ENCODE assay signal across 9 cellular contexts in the genomic region with DNA sequence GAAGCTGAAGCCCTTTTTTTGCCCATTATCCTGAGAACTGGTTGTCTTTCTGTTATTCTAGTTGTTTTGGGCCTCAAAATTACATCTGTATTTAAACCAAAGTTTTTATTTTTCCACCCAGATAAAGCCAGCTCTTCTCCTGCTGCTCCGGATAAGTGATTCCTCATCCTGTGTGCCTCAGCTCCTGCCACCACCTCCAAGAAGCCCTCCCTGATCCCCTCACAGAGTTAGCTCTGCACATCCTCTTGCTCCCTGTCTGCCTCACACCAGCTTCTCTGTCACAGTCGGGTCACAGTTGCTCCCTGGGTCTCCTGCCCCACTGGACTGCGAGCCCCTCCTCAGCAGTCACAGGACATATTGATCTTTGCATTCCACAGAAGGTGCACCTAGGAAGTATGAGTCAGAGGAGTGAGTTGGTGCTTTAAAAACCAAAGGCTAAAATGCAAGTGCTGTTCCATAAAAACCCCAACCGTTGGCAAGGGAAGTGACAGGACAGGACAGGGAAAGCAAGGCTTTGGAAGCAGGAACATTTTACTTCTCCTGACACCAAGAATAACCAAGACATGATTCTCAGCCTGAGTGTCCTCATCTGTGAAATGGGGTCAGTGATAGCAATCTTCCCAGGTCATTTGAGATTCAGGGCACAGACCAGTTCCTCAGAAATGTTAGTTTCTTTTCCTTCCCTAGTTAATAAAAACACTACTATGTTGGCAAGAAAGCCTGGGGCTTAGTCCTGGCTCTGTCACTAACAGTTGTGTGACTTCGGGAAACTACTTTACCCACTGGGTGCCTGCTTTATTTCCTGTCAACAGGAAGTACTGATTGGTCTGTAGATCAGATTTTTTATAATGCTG. TPM values are rescaled to one million over a fixed set of nuclear protein-coding genes. Genes with fewer than 3 reads are reported as not detected.
DNase-seq lines count a peak whose midpoint lies in the region; ATAC-seq and TF ChIP-seq lines count a peak whose summit lies in the region.
"Had no signal": no experiment of that assay in that cellular context is flagged by ENCODE, and none has a peak within 500 bp of the region (broad histone marks: within the 10 kb centered on the region; RNA-seq: fewer than 3 reads in every experiment).

No MANE protein-coding gene starts in this region.

- peaks cover 6 to 24% (median 16%) of the 10 kb centered on the region in 11 experiments; a peak in 17 of 22 replicates for H3K9me3 ChIP-seq in BLaER1 treated with 17β-estradiol and CSF1 and Interleukin-3, amounts not matched to agents 10 nM and 100 nM (replicated peaks in 1 of 11)
- no peaks in the 10 kb centered on the region for H3K9me3 ChIP-seq in mammary epithelial cell (replicated peaks; ENCODE audit: insufficient read depth, low read length)

- H3K4me1 ChIP-seq in BLaER1 treated with 17β-estradiol and CSF1 and Interleukin-3, amounts not matched to agents 10 nM and 100 nM, result peaks cover 29 to 64% (median 41%) of the 10 kb centered on the region in 10 experiments
- H3K4me1 ChIP-seq in mammary epithelial cell (ENCODE audit: insufficient read depth, low read length), result peaks cover 42% of the 10 kb centered on the region
- H3K4me1 ChIP-seq in mesendoderm (ENCODE audit: control insufficient read depth, low read depth, low read length), result peaks cover 2% of the 10 kb centered on the region

- no peaks in the 10 kb centered on the region for H3K79me1 ChIP-seq in mesendoderm (ENCODE audit: low read length)

- H3K4me3 Mint-ChIP-seq in nephron (no peak overlapping the region), type B pancreatic cell (no peak overlapping the region)
- no peak overlapping the region for H3K4me3 Mint-ChIP-seq in activated CD8-positive, alpha-beta T cell treated with anti-CD3 and anti-CD28 coated beads, Interleukin-2, amount 10 ng/mL, durations not matched to agents 7 days and 5 days
- H3K4me3 Mint-ChIP-seq: endodermal cell had no signal

- WGBS in mammary epithelial cell (ENCODE audit: low coverage, missing lambda C conversion rate), result 46% methylated on average over 5 of the region's 5 CpGs
- no CpG with 5 or more reads among the region's 5 CpGs for WGBS in mesendoderm (ENCODE audit: extremely low coverage, insufficient coverage, low lambda C conversion rate)

- no peaks in the 10 kb centered on the region for H3K36me3 Mint-ChIP-seq in nephron (ENCODE audit: low read depth)
- H3K36me3 Mint-ChIP-seq in type B pancreatic cell, result no peaks in the 10 kb centered on the region
- no peaks in the 10 kb centered on the region for H3K36me3 Mint-ChIP-seq in activated CD8-positive, alpha-beta T cell treated with anti-CD3 and anti-CD28 coated beads, Interleukin-2, amount 10 ng/mL, durations not matched to agents 7 days and 5 days (ENCODE audit: low read depth)

- H3K27ac Mint-ChIP-seq in nephron (peak overlapping the region in 2 of 3 experiments; percentile 52 to 88), type B pancreatic cell (no peak overlapping the region)
- H3K27ac Mint-ChIP-seq in activated CD8-positive, alpha-beta T cell treated with anti-CD3 and anti-CD28 coated beads, Interleukin-2, amount 10 ng/mL, durations not matched to agents 7 days and 5 days, result no peak overlapping the region
- H3K27ac Mint-ChIP-seq: endodermal cell had no signal

- no peaks in the 10 kb centered on the region for H3K27me3 ChIP-seq in BLaER1 treated with 17β-estradiol and CSF1 and Interleukin-3, amounts not matched to agents 10 nM and 100 nM
- H3K27me3 ChIP-seq in mammary epithelial cell (ENCODE audit: insufficient read depth, low read length), result no peaks in the 10 kb centered on the region
- H3K27me3 ChIP-seq in mesendoderm (ENCODE audit: insufficient read depth, low read length, poor library complexity), result no peaks in the 10 kb centered on the region

- peak overlapping the region; percentile 6 to 75 (median 66); a peak in 21 of 22 replicates for H3K27ac ChIP-seq in BLaER1 treated with 17β-estradiol and CSF1 and Interleukin-3, amounts not matched to agents 10 nM and 100 nM
- H3K27ac ChIP-seq in mammary epithelial cell (ENCODE audit: insufficient read depth, low read depth, low read length) (peak overlapping the region; percentile 69), mesendoderm (ENCODE audit: low read depth, low read length) (no peak overlapping the region)

- TF ChIP-seq CTCF in mammary epithelial cell (conservative IDR thresholded peaks at IDR 0.05 in 1 of 2, IDR thresholded peaks at IDR 0.05 in 1 of 2; ENCODE audit: extremely low read depth in 1 of 2, insufficient read depth in 1 of 2, low read depth in 1 of 2, low read length in 2 of 2) (no peak), nephron (IDR thresholded peaks at IDR 0.05; ENCODE audit: unreplicated experiment in 3 of 3) (no peak), type B pancreatic cell (conservative IDR thresholded peaks at IDR 0.05) (no peak)

- H3K9me3 Mint-ChIP-seq in nephron (peaks cover 11% of the 10 kb centered on the region), type B pancreatic cell (peaks cover 6% of the 10 kb centered on the region)
- no peaks in the 10 kb centered on the region for H3K9me3 Mint-ChIP-seq in activated CD8-positive, alpha-beta T cell treated with anti-CD3 and anti-CD28 coated beads, Interleukin-2, amount 10 ng/mL, durations not matched to agents 7 days and 5 days (ENCODE audit: insufficient read depth)
- H3K9me3 Mint-ChIP-seq: endodermal cell had no signal

- H4K20me1 ChIP-seq in BLaER1 treated with 17β-estradiol and CSF1 and Interleukin-3, amounts not matched to agents 10 nM and 100 nM, result no peaks in the 10 kb centered on the region
- no peaks in the 10 kb centered on the region for H4K20me1 ChIP-seq in mammary epithelial cell (ENCODE audit: insufficient read depth, low read length)

- H3K4me3 ChIP-seq in BLaER1 treated with 17β-estradiol and CSF1 and Interleukin-3, amounts not matched to agents 10 nM and 100 nM, result no peak overlapping the region
- no peak overlapping the region for H3K4me3 ChIP-seq in mammary epithelial cell (replicated peaks in 1 of 3; ENCODE audit: insufficient read depth in 1 of 3, low read depth in 2 of 3, low read length in 3 of 3)
- no peak overlapping the region for H3K4me3 ChIP-seq in mesendoderm (ENCODE audit: low read length)

- H2BK15ac ChIP-seq in mesendoderm (replicated peaks; ENCODE audit: low read depth), result no peak overlapping the region

- H3K79me2 ChIP-seq in mammary epithelial cell (ENCODE audit: insufficient read depth, low read length) (no peaks in the 10 kb centered on the region), mesendoderm (ENCODE audit: control insufficient read depth, insufficient read depth, low read length) (no peaks in the 10 kb centered on the region)

- no peak overlapping the region for H3K18ac ChIP-seq in mesendoderm (ENCODE audit: low read length)

- H3K4me1 Mint-ChIP-seq in nephron, result peaks cover 26% of the 10 kb centered on the region
- peaks cover 15% of the 10 kb centered on the region for H3K4me1 Mint-ChIP-seq in type B pancreatic cell (ENCODE audit: unreplicated experiment)
- peaks cover 26% of the 10 kb centered on the region for H3K4me1 Mint-ChIP-seq in activated CD8-positive, alpha-beta T cell treated with anti-CD3 and anti-CD28 coated beads, Interleukin-2, amount 10 ng/mL, durations not matched to agents 7 days and 5 days (ENCODE audit: low read depth)

- H3K56ac ChIP-seq in mesendoderm (ENCODE audit: low read length), result no peak overlapping the region

- ATAC-seq in activated CD8-positive, alpha-beta T cell treated with anti-CD3 and anti-CD28 coated beads, Interleukin-2, amount 10 ng/mL, durations not matched to agents 7 days and 5 days, result no peak

- H4K5ac ChIP-seq in mesendoderm (ENCODE audit: low read length), result no peak overlapping the region

- dilution Hi-C loops in mammary epithelial cell (cut with HindIII; ENCODE audit: low sequenced_read_pairs), result loop anchor here (5.0 kb wide), 1 partner anchor 46 kb away; no protein-coding TSS in a partner anchor

- H3K9ac ChIP-seq in BLaER1 treated with 17β-estradiol and CSF1 and Interleukin-3, amounts not matched to agents 10 nM and 100 nM, result peak overlapping the region in 10 of 11 experiments; percentile 4 to 59 (median 56); a peak in 19 of 22 replicates
- peak overlapping the region; percentile 31 for H3K9ac ChIP-seq in mammary epithelial cell (ENCODE audit: insufficient read depth, low read length)
- no peak overlapping the region for H3K9ac ChIP-seq in mesendoderm (ENCODE audit: low read length)

- no peak overlapping the region for H3K4ac ChIP-seq in mesendoderm (ENCODE audit: low read depth, low read length)

- H3K4me2 ChIP-seq in BLaER1 treated with 17β-estradiol and CSF1 and Interleukin-3, amounts not matched to agents 10 nM and 100 nM, result peak overlapping the region; percentile 68 to 92 (median 75)
- H3K4me2 ChIP-seq in mammary epithelial cell (ENCODE audit: insufficient read depth, low read depth, low read length) (peak overlapping the region; percentile 68), mesendoderm (ENCODE audit: low read length) (no peak overlapping the region)

- H2BK120ac ChIP-seq in mesendoderm (ENCODE audit: low read depth, low read length), result no peak overlapping the region

- H2BK5ac ChIP-seq in mesendoderm (ENCODE audit: low read length), result no peak overlapping the region

- DNase-seq in LHCN-M2 (ENCODE audit: low read depth) (peak; percentile 48), mammary epithelial cell (peak; percentile 53), KBM-7 (no peak), type B pancreatic cell (ENCODE audit: extremely low spot score, unreplicated experiment) (no peak), mesendoderm (no peak)
- DNase-seq in activated CD8-positive, alpha-beta T cell treated with anti-CD3 and anti-CD28 coated beads, Interleukin-2, amount 10 ng/mL, durations not matched to agents 7 days and 5 days, result no peak
- DNase-seq: endodermal cell had no signal

- H2AK5ac ChIP-seq in mesendoderm (ENCODE audit: low read length), result no peak overlapping the region

- CTCF ChIA-PET in mammary epithelial cell (lab: Charles Lee; ENCODE audit: low non-redundant PET), result no interaction called here
- CTCF ChIA-PET in activated CD8-positive, alpha-beta T cell treated with anti-CD3 and anti-CD28 coated beads, Interleukin-2, amount 10 ng/mL, durations not matched to agents 7 days and 5 days (lab: Charles Lee), result interaction anchor here (1.0 to 1.4 kb wide), 2 partner anchors 12 to 203 kb away, joined by 3 to 5 read pairs; no protein-coding TSS in a partner anchor

- H3K27me3 Mint-ChIP-seq in nephron (ENCODE audit: low read depth), result peaks cover 7% of the 10 kb centered on the region
- no peaks in the 10 kb centered on the region for H3K27me3 Mint-ChIP-seq in type B pancreatic cell
- H3K27me3 Mint-ChIP-seq in activated CD8-positive, alpha-beta T cell treated with anti-CD3 and anti-CD28 coated beads, Interleukin-2, amount 10 ng/mL, durations not matched to agents 7 days and 5 days (ENCODE audit: low read depth), result peaks cover 15% of the 10 kb centered on the region

- in situ Hi-C loops in mammary epithelial cell (cut with MboI; ENCODE audit: low sequenced_read_pairs in 2 of 2), result no loop called here
- in situ Hi-C loops in KBM-7 (cut with MboI; ENCODE audit: low pct_unique_long_range_greater_than_20kb, low sequenced_read_pairs), result no loop called here

- no peak overlapping the region for H4K8ac ChIP-seq in mesendoderm (ENCODE audit: low read depth, low read length)

- no peak overlapping the region for H3K23ac ChIP-seq in mesendoderm (ENCODE audit: low read length)

- H2AFZ ChIP-seq in mammary epithelial cell (ENCODE audit: low read depth, low read length), result peak overlapping the region; percentile 45

- TSS peak; percentile 66 for BruUV-seq in mammary epithelial cell (replicated peaks; lab: Mats Ljungman, UMichigan)

- no peaks in the 10 kb centered on the region for H3K36me3 ChIP-seq in BLaER1 treated with 17β-estradiol and CSF1 and Interleukin-3, amounts not matched to agents 10 nM and 100 nM
- H3K36me3 ChIP-seq in mammary epithelial cell (ENCODE audit: insufficient read depth, low read length) (no peaks in the 10 kb centered on the region), mesendoderm (ENCODE audit: control insufficient read depth, insufficient read depth, low read length) (no peaks in the 10 kb centered on the region)

- POLR2A ChIA-PET in activated CD8-positive, alpha-beta T cell treated with anti-CD3 and anti-CD28 coated beads, Interleukin-2, amount 10 ng/mL, durations not matched to agents 7 days and 5 days (lab: Charles Lee), result no interaction called here

- intact Hi-C loops in mammary epithelial cell (cut with micrococcal nuclease), result loop anchor here (5.0 kb wide), 3 partner anchors 69 to 176 kb away; no protein-coding TSS in a partner anchor

RNA-seq across cellular contexts. Expression of gene EEPD1, which starts 36.5 kb away (rescaled TPM):
- total RNA-seq in LHCN-M2 (2014; rRNA removed), result 2.5 and 3.5 TPM in 2 replicates
- 3.9 TPM for polyA plus RNA-seq in LHCN-M2 (2012)
- 1 to 10 TPM; 1.9 to 2.0 TPM for total RNA-seq in mammary epithelial cell
- 1.5 TPM for polyA plus RNA-seq in mammary epithelial cell
- polyA minus RNA-seq in mammary epithelial cell, result 0.21 TPM
- 3.8 and 35.8 TPM in 2 replicates for total RNA-seq in type B pancreatic cell (ENCODE audit: low replicate concordance)
- 1 to 10 TPM; 2.6 TPM for total RNA-seq in activated CD8-positive, alpha-beta T cell treated with anti-CD3 and anti-CD28 coated beads, Interleukin-2, amount 10 ng/mL, durations not matched to agents 7 days and 5 days
- polyA plus RNA-seq in mesendoderm (2013, experiment 1 of 2), result 3.6 TPM
- polyA plus RNA-seq in mesendoderm (2013, experiment 2 of 2), result 4.5 TPM

Comparison
In these comparisons a context has a peak if more than half of its experiments do, and no peak if none do; other contexts are left out.
1. DNase-seq: peak in LHCN-M2 (single experiment) and mammary epithelial cell (single experiment); none in KBM-7 (single experiment), type B pancreatic cell (single experiment), activated CD8-positive, alpha-beta T cell treated with anti-CD3 and anti-CD28 coated beads, Interleukin-2, amount 10 ng/mL, durations not matched to agents 7 days and 5 days (single experiment) and mesendoderm (single experiment).
2. H3K27ac Mint-ChIP-seq: peak in nephron (2 of 3); none in type B pancreatic cell (single experiment) and activated CD8-positive, alpha-beta T cell treated with anti-CD3 and anti-CD28 coated beads, Interleukin-2, amount 10 ng/mL, durations not matched to agents 7 days and 5 days (single experiment).